7 cellular contexts compared by ENCODE assay signal in the genomic region with DNA sequence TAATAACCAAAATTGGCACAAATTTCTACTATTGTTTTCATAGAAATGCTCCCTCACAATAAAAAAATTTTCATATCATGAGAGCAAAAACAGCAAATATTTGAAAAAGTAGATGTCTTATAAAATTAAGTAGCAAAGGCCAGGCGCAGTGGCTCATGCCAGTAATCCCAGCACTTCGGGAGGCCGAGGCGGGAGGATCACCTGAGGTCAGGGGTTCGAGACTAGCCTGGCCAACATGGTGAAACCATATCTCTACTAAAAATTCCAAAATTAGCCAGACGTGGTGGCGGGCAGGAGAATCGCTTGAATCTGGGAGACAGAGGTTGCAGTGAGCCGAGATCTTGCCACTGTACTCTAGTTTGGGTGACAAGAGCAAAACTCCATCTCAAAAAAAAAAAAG. TPM values are rescaled to one million over a fixed set of nuclear protein-coding genes. Genes with fewer than 3 reads are reported as not detected.
"Had no signal": no experiment of that assay in that cellular context is flagged by ENCODE, and none has a peak within 500 bp of the region (broad histone marks: within the 10 kb centered on the region; RNA-seq: fewer than 3 reads in every experiment).

No MANE protein-coding gene starts in this region.

RNA-seq across cellular contexts. Expression of a gene that starts 17.2 kb away (rescaled TPM):
- total RNA-seq: ascending aorta, body of pancreas, breast epithelium, bronchial epithelial cell, cardiac muscle cell, cardiac septum, cerebellum had no signal
